ENCODE assay signal across 22 cellular contexts in genomic region chr1:226977288-226977972, GRCh38.
"Had no signal": no experiment of that assay in that cellular context is flagged by ENCODE, and none has a peak within 500 bp of the region (broad histone marks: within the 10 kb centered on the region; RNA-seq: fewer than 3 reads in every experiment).

No MANE protein-coding gene starts in this region.

- H3K27ac ChIP-seq: brain microvascular endothelial cell, pancreas, WERI-Rb-1 had no signal

- H3K4me3 Mint-ChIP-seq: activated T-helper 17 cell treated with anti-CD3 and anti-CD28 coated beads, Interleukin-2, amount 50 U/mL, for 72 hours; central memory CD8-positive, alpha-beta T cell; immature natural killer cell; mesothelial cell of epicardium; stimulated activated naive CD8-positive, alpha-beta T cell treated with anti-CD3 and anti-CD28 coated beads, Interleukin-15, Interleukin-2, amounts not matched to agents 100 ng/mL and 50 ng/mL, for 24 hours had no signal

- H3K4me1 Mint-ChIP-seq: activated T-helper 17 cell treated with anti-CD3 and anti-CD28 coated beads, Interleukin-2, amount 50 U/mL, for 72 hours; central memory CD8-positive, alpha-beta T cell; immature natural killer cell had no signal

- DNase-seq: activated CD4-positive, alpha-beta T cell treated with anti-CD3 and anti-CD28 coated beads for 1 hour; activated CD4-positive, alpha-beta T cell treated with anti-CD3 and anti-CD28 coated beads, Interleukin-2, amount 50 U/mL, for 48 hours; activated naive CD4-positive, alpha-beta T cell treated with anti-CD3 and anti-CD28 coated beads, Interleukin-2, amount 50 U/mL, for 16 hours; activated T-cell treated with anti-CD3 and anti-CD28 coated beads for 4 hours; brain microvascular endothelial cell; cortex of kidney; effector CD4-positive, alpha-beta T cell; immature natural killer cell; stimulated activated CD4-positive, alpha-beta T cell treated with anti-CD3 and anti-CD28 coated beads, Interleukin-12 subunit alpha, Interleukin-12 subunit beta, amount 100 ng/mL, for 4 hours; stimulated activated CD4-positive, alpha-beta T cell treated with anti-CD3 and anti-CD28 coated beads, Interleukin-2, amount 100 ng/mL, for 24 hours; SW 1271; T-helper 2 cell; transverse colon; WERI-Rb-1 had no signal

- H3K27me3 ChIP-seq: brain microvascular endothelial cell, gastroesophageal sphincter, pancreas, transverse colon had no signal

- H3K36me3 ChIP-seq: brain microvascular endothelial cell, transverse colon, WERI-Rb-1 had no signal

- H3K36me3 Mint-ChIP-seq: immature natural killer cell had no signal

- H3K27ac Mint-ChIP-seq: activated T-helper 17 cell treated with anti-CD3 and anti-CD28 coated beads, Interleukin-2, amount 50 U/mL, for 72 hours; immature natural killer cell; mesothelial cell of epicardium; stimulated activated naive CD8-positive, alpha-beta T cell treated with anti-CD3 and anti-CD28 coated beads, Interleukin-15, Interleukin-2, amounts not matched to agents 100 ng/mL and 50 ng/mL, for 24 hours had no signal

- H3K4me3 ChIP-seq: gastroesophageal sphincter, lung, pancreas, transverse colon had no signal

- H3K27me3 Mint-ChIP-seq: activated T-helper 17 cell treated with anti-CD3 and anti-CD28 coated beads, Interleukin-2, amount 50 U/mL, for 72 hours; central memory CD8-positive, alpha-beta T cell; stimulated activated naive CD8-positive, alpha-beta T cell treated with anti-CD3 and anti-CD28 coated beads, Interleukin-15, Interleukin-2, amounts not matched to agents 100 ng/mL and 50 ng/mL, for 24 hours had no signal

- H3K9me3 Mint-ChIP-seq: activated T-helper 17 cell treated with anti-CD3 and anti-CD28 coated beads, Interleukin-2, amount 50 U/mL, for 72 hours; central memory CD8-positive, alpha-beta T cell; immature natural killer cell; mesothelial cell of epicardium; stimulated activated naive CD8-positive, alpha-beta T cell treated with anti-CD3 and anti-CD28 coated beads, Interleukin-15, Interleukin-2, amounts not matched to agents 100 ng/mL and 50 ng/mL, for 24 hours had no signal

- ATAC-seq: activated T-helper 17 cell treated with anti-CD3 and anti-CD28 coated beads, Interleukin-2, amount 50 U/mL, for 72 hours; esophagus mucosa; gastroesophageal sphincter; pancreas had no signal

- H3K9me3 ChIP-seq: gastroesophageal sphincter, pancreas, transverse colon had no signal
